ENCODE assay signal across 20 cellular contexts in the genomic region with DNA sequence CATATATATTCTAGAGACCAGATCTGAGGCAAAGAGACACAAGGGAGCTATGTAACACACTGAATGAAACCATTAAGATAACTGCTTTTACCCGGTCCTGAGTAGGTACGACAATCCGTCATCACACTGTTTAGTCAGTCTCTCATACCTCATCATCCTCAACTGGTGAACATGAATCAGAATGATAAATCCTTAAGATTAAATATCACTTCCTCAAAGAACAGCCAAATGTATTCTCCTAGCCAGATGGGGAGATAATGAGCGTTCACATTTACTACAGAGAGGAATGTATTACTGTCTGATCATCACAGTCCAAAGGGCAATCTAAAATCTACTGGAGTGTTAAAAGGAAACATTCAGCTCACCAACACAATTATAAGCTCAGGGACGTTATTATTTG.
A peak's percentile ranks its signal among the peaks of the same experiment; 100 is the strongest.
DNase-seq lines count a peak whose midpoint lies in the region; ATAC-seq, FAIRE-seq and TF ChIP-seq lines count a peak whose summit lies in the region.
"Had no signal": no experiment of that assay in that cellular context is flagged by ENCODE, and none has a peak within 500 bp of the region (broad histone marks: within the 10 kb centered on the region; RNA-seq: fewer than 3 reads in every experiment).

No MANE protein-coding gene starts in this region.

- peak; percentile 72 for FAIRE-seq in H54 (lab: Jason Lieb, UNC)

- peak; percentile 2 for DNase-seq in COLO668 (lab: John Stamatoyannopoulos, UW; ENCODE audit: unreplicated experiment)
- no peak for DNase-seq in H54 (ENCODE audit: insufficient read length, low spot score)
- DNase-seq in NCI-H524 treated with DMSO at 0.1 percent for 48 hours (lab: John Stamatoyannopoulos, UW) = peak; percentile 67
- DNase-seq in epithelial cell of prostate (ENCODE audit: low read depth, low spot score) = peak; percentile 14
- DNase-seq in activated T-helper 1 cell treated with anti-CD3 and anti-CD28 coated beads, Interleukin-12 subunit alpha, Interleukin-12 subunit beta, Interleukin-2, Interleukin-4 antibody, amounts not matched to agents 30 ng/mL and 10 ng/mL and 1 ng/mL, durations not matched to agents 14 hours and 24 hours and 36 hours (ENCODE audit: low spot score) = no peak
- DNase-seq in Right ventricle myocardium superior = no peak
- no peak for DNase-seq in ascending aorta (ENCODE audit: low spot score in 2 of 2)
- DNase-seq: CD8-positive, alpha-beta T cell; dermis blood vessel endothelial cell; left lung; NCI-H510A; PC-9; stimulated activated CD4-positive, alpha-beta T cell treated with anti-CD3 and anti-CD28 coated beads, Interleukin-2, amount 100 ng/mL, for 24 hours; trophoblast cell had no signal

- no peaks in the 10 kb centered on the region for H3K4me1 ChIP-seq in ascending aorta
- H3K4me1 ChIP-seq: left lung had no signal

- no peaks in the 10 kb centered on the region for H3K36me3 Mint-ChIP-seq in activated T-helper 1 cell treated with anti-CD3 and anti-CD28 coated beads, Interleukin-12 subunit alpha, Interleukin-12 subunit beta, Interleukin-2, Interleukin-4 antibody, amounts not matched to agents 30 ng/mL and 10 ng/mL and 1 ng/mL, durations not matched to agents 14 hours and 24 hours and 36 hours (ENCODE audit: low read depth)
- H3K36me3 Mint-ChIP-seq: CD8-positive, alpha-beta T cell had no signal

- H3K4me3 Mint-ChIP-seq in activated T-helper 1 cell treated with anti-CD3 and anti-CD28 coated beads, Interleukin-12 subunit alpha, Interleukin-12 subunit beta, Interleukin-2, Interleukin-4 antibody, amounts not matched to agents 30 ng/mL and 10 ng/mL and 1 ng/mL, durations not matched to agents 14 hours and 24 hours and 36 hours = no peak overlapping the region
- H3K4me3 Mint-ChIP-seq: activated T-helper 17 cell treated with anti-CD3 and anti-CD28 coated beads, Interleukin-2, amount 50 U/mL, for 72 hours; CD8-positive, alpha-beta T cell; neural crest cell; stimulated activated naive CD8-positive, alpha-beta T cell treated with anti-CD3 and anti-CD28 coated beads, Interleukin-15, Interleukin-2, amounts not matched to agents 100 ng/mL and 50 ng/mL, for 24 hours had no signal

- no peak for ATAC-seq in Right ventricle myocardium superior (ENCODE audit: poor library complexity)
- no peak for ATAC-seq in GM21529 (IDR thresholded peaks at IDR 0.05; ENCODE audit: unreplicated experiment)
- ATAC-seq: activated T-helper 17 cell treated with anti-CD3 and anti-CD28 coated beads, Interleukin-2, amount 50 U/mL, for 72 hours; CD8-positive, alpha-beta T cell; left lung had no signal

- H3K27me3 ChIP-seq in ascending aorta = no peaks in the 10 kb centered on the region
- H3K27me3 ChIP-seq: left lung had no signal

- intact Hi-C loops in activated T-helper 1 cell treated with anti-CD3 and anti-CD28 coated beads, Interleukin-12 subunit alpha, Interleukin-12 subunit beta, Interleukin-2, Interleukin-4 antibody, amounts not matched to agents 30 ng/mL and 10 ng/mL and 1 ng/mL, durations not matched to agents 14 hours and 24 hours and 36 hours (cut with micrococcal nuclease) = no loop called here
- intact Hi-C loops in Right ventricle myocardium superior (cut with DNase I) (no loop called here), ascending aorta (cut with DNase I) (no loop called here)

- no peaks in the 10 kb centered on the region for H3K9me3 Mint-ChIP-seq in activated T-helper 1 cell treated with anti-CD3 and anti-CD28 coated beads, Interleukin-12 subunit alpha, Interleukin-12 subunit beta, Interleukin-2, Interleukin-4 antibody, amounts not matched to agents 30 ng/mL and 10 ng/mL and 1 ng/mL, durations not matched to agents 14 hours and 24 hours and 36 hours
- H3K9me3 Mint-ChIP-seq: neural crest cell; stimulated activated naive CD8-positive, alpha-beta T cell treated with anti-CD3 and anti-CD28 coated beads, Interleukin-15, Interleukin-2, amounts not matched to agents 100 ng/mL and 50 ng/mL, for 24 hours had no signal

- H3K27ac Mint-ChIP-seq in activated T-helper 1 cell treated with anti-CD3 and anti-CD28 coated beads, Interleukin-12 subunit alpha, Interleukin-12 subunit beta, Interleukin-2, Interleukin-4 antibody, amounts not matched to agents 30 ng/mL and 10 ng/mL and 1 ng/mL, durations not matched to agents 14 hours and 24 hours and 36 hours = no peak overlapping the region
- H3K27ac Mint-ChIP-seq: activated T-helper 17 cell treated with anti-CD3 and anti-CD28 coated beads, Interleukin-2, amount 50 U/mL, for 72 hours; CD8-positive, alpha-beta T cell; progenitor cell of endocrine pancreas; stimulated activated naive CD8-positive, alpha-beta T cell treated with anti-CD3 and anti-CD28 coated beads, Interleukin-15, Interleukin-2, amounts not matched to agents 100 ng/mL and 50 ng/mL, for 24 hours had no signal

- no peak overlapping the region for H3K4me3 ChIP-seq in ascending aorta
- H3K4me3 ChIP-seq: left lung, PC-9 had no signal

- no peak overlapping the region for H3K27ac ChIP-seq in epithelial cell of prostate
- H3K27ac ChIP-seq in ascending aorta = no peak overlapping the region
- H3K27ac ChIP-seq: KMS-11, left lung, PC-9 had no signal

- H3K27me3 Mint-ChIP-seq in activated T-helper 1 cell treated with anti-CD3 and anti-CD28 coated beads, Interleukin-12 subunit alpha, Interleukin-12 subunit beta, Interleukin-2, Interleukin-4 antibody, amounts not matched to agents 30 ng/mL and 10 ng/mL and 1 ng/mL, durations not matched to agents 14 hours and 24 hours and 36 hours (ENCODE audit: insufficient read depth) = no peaks in the 10 kb centered on the region
- H3K27me3 Mint-ChIP-seq: activated T-helper 17 cell treated with anti-CD3 and anti-CD28 coated beads, Interleukin-2, amount 50 U/mL, for 72 hours; progenitor cell of endocrine pancreas; stimulated activated naive CD8-positive, alpha-beta T cell treated with anti-CD3 and anti-CD28 coated beads, Interleukin-15, Interleukin-2, amounts not matched to agents 100 ng/mL and 50 ng/mL, for 24 hours had no signal

- TF ChIP-seq POLR2A in H54 (IDR thresholded peaks at IDR 0.05; ENCODE audit: low read depth, low read length) = no peak

- TF ChIP-seq CTCF in ascending aorta (IDR thresholded peaks at IDR 0.05) = no peak

- H3K36me3 ChIP-seq in ascending aorta = no peaks in the 10 kb centered on the region
- H3K36me3 ChIP-seq: left lung had no signal

- H3K4me1 Mint-ChIP-seq in activated T-helper 1 cell treated with anti-CD3 and anti-CD28 coated beads, Interleukin-12 subunit alpha, Interleukin-12 subunit beta, Interleukin-2, Interleukin-4 antibody, amounts not matched to agents 30 ng/mL and 10 ng/mL and 1 ng/mL, durations not matched to agents 14 hours and 24 hours and 36 hours (ENCODE audit: low read depth) = no peaks in the 10 kb centered on the region
- H3K4me1 Mint-ChIP-seq: activated T-helper 17 cell treated with anti-CD3 and anti-CD28 coated beads, Interleukin-2, amount 50 U/mL, for 72 hours; neural crest cell had no signal

- no peaks in the 10 kb centered on the region for H3K9me3 ChIP-seq in ascending aorta
- H3K9me3 ChIP-seq: left lung had no signal

Comparison
In these comparisons a context has a peak if more than half of its experiments do, and no peak if none do; other contexts are left out.
1. DNase-seq: peak in COLO668 (single experiment), NCI-H524 treated with DMSO at 0.1 percent for 48 hours (single experiment) and epithelial cell of prostate (single experiment); none in H54 (single experiment), activated T-helper 1 cell treated with anti-CD3 and anti-CD28 coated beads, Interleukin-12 subunit alpha, Interleukin-12 subunit beta, Interleukin-2, Interleukin-4 antibody, amounts not matched to agents 30 ng/mL and 10 ng/mL and 1 ng/mL, durations not matched to agents 14 hours and 24 hours and 36 hours (single experiment), Right ventricle myocardium superior (single experiment) and ascending aorta (0 of 2).